16 cellular contexts compared by ENCODE assay signal in genomic region chrX:20026278-20026677, GRCh38. TPM values are rescaled to one million over a fixed set of nuclear protein-coding genes. Genes with fewer than 3 reads are reported as not detected.
DNase-seq lines count a peak whose midpoint lies in the region; TF ChIP-seq lines count a peak whose summit lies in the region.
"Had no signal": no experiment of that assay in that cellular context is flagged by ENCODE, and none has a peak within 500 bp of the region (broad histone marks: within the 10 kb centered on the region; RNA-seq: fewer than 3 reads in every experiment).

No MANE protein-coding gene starts in this region.

- no peaks in the 10 kb centered on the region for H3K36me3 ChIP-seq in osteoblast (ENCODE audit: insufficient read depth, low read length)
- H3K36me3 ChIP-seq: BLaER1 treated with 17β-estradiol and CSF1 and Interleukin-3, amounts not matched to agents 10 nM and 100 nM; cardiac muscle cell; SJSA1; tibial nerve had no signal

- H2AFZ ChIP-seq in osteoblast (ENCODE audit: low read length) = no peak overlapping the region

- H3K4me3 ChIP-seq in astrocyte of the cerebellum (ENCODE audit: low read depth, low read length) (no peak overlapping the region), osteoblast (ENCODE audit: insufficient read depth, low read length) (no peak overlapping the region)
- H3K4me3 ChIP-seq: BLaER1 treated with 17β-estradiol and CSF1 and Interleukin-3, amounts not matched to agents 10 nM and 100 nM; cardiac muscle cell; SJSA1; tibial nerve had no signal

- no peaks in the 10 kb centered on the region for H3K79me2 ChIP-seq in osteoblast (ENCODE audit: insufficient read depth, low read length)

- peak; percentile 31 for DNase-seq in Caki2 (ENCODE audit: low read depth)
- DNase-seq in LoVo (ENCODE audit: low spot score) = peak; percentile 28
- peak; percentile 4 for DNase-seq in astrocyte of the cerebellum (ENCODE audit: low read depth)
- peak; percentile 63 for DNase-seq in islet precursor cell
- DNase-seq in SW 1271 (lab: John Stamatoyannopoulos, UW) = no peak
- DNase-seq in osteoblast (ENCODE audit: insufficient read length, low spot score, missing footprints) = no peak
- DNase-seq in activated naive CD4-positive, alpha-beta T cell treated with Interleukin-2 at 50 U/mL for 16 hours = no peak
- no peak for DNase-seq in NCI-H510A (lab: John Stamatoyannopoulos, UW)
- DNase-seq: activated CD8-positive, alpha-beta T cell treated with anti-CD3 and anti-CD28 coated beads, Interleukin-2, amount 10 ng/mL, durations not matched to agents 7 days and 5 days; natural killer cell; NK-92 treated with Interleukin-12 subunit alpha and Interleukin-12 subunit beta, amount 100 ng/mL, for 24 hours; stimulated activated CD4-positive, alpha-beta T cell treated with anti-CD3 and anti-CD28 coated beads, Interleukin-1b, Interleukin-23, amount 100 ng/mL, for 48 hours had no signal

- peaks cover 5% of the 10 kb centered on the region for H3K27me3 ChIP-seq in osteoblast (ENCODE audit: insufficient read depth, low read length)
- H3K27me3 ChIP-seq: BLaER1 treated with 17β-estradiol and CSF1 and Interleukin-3, amounts not matched to agents 10 nM and 100 nM; cardiac muscle cell; SJSA1; tibial nerve had no signal

- in situ Hi-C loops in Caki2 (cut with HindIII; ENCODE audit: low pct_unique_long_range_greater_than_20kb, low sequenced_read_pairs) (no loop called here), astrocyte of the cerebellum (cut with HindIII; ENCODE audit: low sequenced_read_pairs) (no loop called here)

- no peak overlapping the region for H3K27ac ChIP-seq in osteoblast (ENCODE audit: low read depth, low read length)
- H3K27ac ChIP-seq: BLaER1 treated with 17β-estradiol and CSF1 and Interleukin-3, amounts not matched to agents 10 nM and 100 nM; cardiac muscle cell; SJSA1; tibial nerve had no signal

- H4K20me1 ChIP-seq in osteoblast (ENCODE audit: insufficient read depth, low read length) = no peaks in the 10 kb centered on the region
- H4K20me1 ChIP-seq: BLaER1 treated with 17β-estradiol and CSF1 and Interleukin-3, amounts not matched to agents 10 nM and 100 nM had no signal

- no peaks in the 10 kb centered on the region for H3K9me3 ChIP-seq in osteoblast (ENCODE audit: low read depth, low read length)
- H3K9me3 ChIP-seq: SJSA1, tibial nerve had no signal

- TF ChIP-seq CTCF in astrocyte of the cerebellum (IDR thresholded peaks at IDR 0.05; ENCODE audit: low read depth, low read length, missing control alignments) (no peak), osteoblast (IDR thresholded peaks at IDR 0.05; ENCODE audit: extremely low read depth, low read depth, low read length) (no peak)

- no peak overlapping the region for H3K4me2 ChIP-seq in osteoblast (ENCODE audit: insufficient read depth, low read length)
- H3K4me2 ChIP-seq: BLaER1 treated with 17β-estradiol and CSF1 and Interleukin-3, amounts not matched to agents 10 nM and 100 nM had no signal

- no peaks in the 10 kb centered on the region for H3K4me1 ChIP-seq in osteoblast (ENCODE audit: insufficient read depth, low read length)
- H3K4me1 ChIP-seq: BLaER1 treated with 17β-estradiol and CSF1 and Interleukin-3, amounts not matched to agents 10 nM and 100 nM; SJSA1; tibial nerve had no signal

RNA-seq across cellular contexts. Expression of gene BCLAF3, which starts 35.4 kb away (rescaled TPM):
- total RNA-seq in Caki2 (2014; rRNA removed; shearing (Covaris generic); ENCODE audit: low replicate concordance) = 1.9 and 2.0 TPM in 2 replicates
- total RNA-seq in osteoblast = 7.6 and 10.0 TPM in 2 replicates

Comparison
In these comparisons a context has a peak if more than half of its experiments do, and no peak if none do; other contexts are left out.
1. DNase-seq: peak in Caki2 (single experiment), LoVo (single experiment), astrocyte of the cerebellum (single experiment) and islet precursor cell (single experiment); none in SW 1271 (0 of 2), osteoblast (single experiment), activated naive CD4-positive, alpha-beta T cell treated with Interleukin-2 at 50 U/mL for 16 hours (single experiment) and NCI-H510A (single experiment).